Comparison of ENCODE assay signal across 16 cellular contexts in the genomic region with DNA sequence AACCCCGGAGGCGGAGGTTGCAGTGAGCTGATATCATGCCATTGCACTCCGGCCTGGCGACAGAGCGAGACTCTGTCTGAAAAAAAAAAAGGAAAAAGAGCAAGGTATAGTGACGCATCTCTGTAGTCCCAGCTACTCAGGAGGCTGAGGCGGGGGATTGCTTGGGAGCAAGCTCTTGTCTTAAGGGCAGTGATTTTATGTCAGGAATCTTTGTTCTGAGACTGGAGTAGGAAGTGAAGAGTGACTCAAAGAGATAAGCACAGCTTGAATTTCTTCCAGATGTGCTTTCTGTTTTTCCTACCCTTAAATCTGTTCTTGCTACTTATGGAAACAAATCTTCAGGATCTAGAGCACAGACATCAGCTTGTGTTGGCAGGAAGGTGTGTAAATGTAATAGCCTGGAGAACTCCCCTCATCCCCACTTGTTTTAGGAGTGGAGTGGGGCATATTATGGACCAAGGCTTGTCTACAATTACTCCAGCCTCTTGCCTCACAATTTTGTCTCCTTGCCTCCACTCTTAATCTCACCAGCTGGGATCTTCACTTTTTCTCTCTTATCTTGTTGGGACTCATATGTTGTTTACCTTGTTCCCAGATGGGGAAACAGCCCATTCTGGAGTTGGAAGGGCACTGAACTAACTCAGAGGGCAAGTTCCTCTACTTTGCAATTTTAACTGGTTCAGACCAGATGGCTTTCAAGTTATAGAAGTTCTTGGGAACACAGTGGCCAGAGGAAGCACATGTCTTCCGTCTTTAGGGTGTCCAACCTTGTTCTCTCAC. TPM values are rescaled to one million over a fixed set of nuclear protein-coding genes. Genes with fewer than 3 reads are reported as not detected.
A peak's percentile ranks its signal among the peaks of the same experiment; 100 is the strongest.
DNase-seq lines count a peak whose midpoint lies in the region; ATAC-seq and TF ChIP-seq lines count a peak whose summit lies in the region.
"Had no signal": no experiment of that assay in that cellular context is flagged by ENCODE, and none has a peak within 500 bp of the region (broad histone marks: within the 10 kb centered on the region; RNA-seq: fewer than 3 reads in every experiment).

No MANE protein-coding gene starts in this region.

- peaks cover 34% of the 10 kb centered on the region for H3K4me1 Mint-ChIP-seq in activated CD4-positive, alpha-beta T cell treated with anti-CD3 and anti-CD28 coated beads for 36 hours
- peaks cover 12% of the 10 kb centered on the region for H3K4me1 Mint-ChIP-seq in nephron progenitor cell

- H3K4me3 Mint-ChIP-seq in activated CD4-positive, alpha-beta T cell treated with anti-CD3 and anti-CD28 coated beads for 36 hours = no peak overlapping the region
- H3K4me3 Mint-ChIP-seq in nephron progenitor cell = no peak overlapping the region

- no peaks in the 10 kb centered on the region for H3K27me3 Mint-ChIP-seq in activated CD4-positive, alpha-beta T cell treated with anti-CD3 and anti-CD28 coated beads for 36 hours
- H3K27me3 Mint-ChIP-seq in nephron progenitor cell (ENCODE audit: low read depth, poor library complexity) = no peaks in the 10 kb centered on the region

- no peak for DNase-seq in activated CD4-positive, alpha-beta T cell treated with anti-CD3 and anti-CD28 coated beads for 36 hours
- DNase-seq in activated CD4-positive, alpha-beta T cell treated with anti-CD3 and anti-CD28 coated beads, Interleukin-2, amount 50 U/mL, for 48 hours = no peak
- DNase-seq in NCI-H226 = peak; percentile 18
- DNase-seq in dermis blood vessel endothelial cell = peak; percentile 19
- no peak for DNase-seq in nephron progenitor cell
- no peak for DNase-seq in iPS-NIHi7 (ENCODE audit: extremely low spot score)
- DNase-seq in cerebellar nuclear complex (lab: John Stamatoyannopoulos, UW) = no peak
- no peak for DNase-seq in KBM-7
- DNase-seq: 8988T; activated CD4-positive, CD25-positive, alpha-beta regulatory T cell treated with anti-CD3 and anti-CD28 coated beads, Interleukin-2, amount 50 U/mL, for 72 hours; hypothalamus; lower lobe of right lung; MM.1S; NCI-H345; PC-9 had no signal

- H3K36me3 Mint-ChIP-seq in activated CD4-positive, alpha-beta T cell treated with anti-CD3 and anti-CD28 coated beads for 36 hours (ENCODE audit: low read depth) = peaks cover 50% of the 10 kb centered on the region
- peaks cover 61% of the 10 kb centered on the region for H3K36me3 Mint-ChIP-seq in nephron progenitor cell (ENCODE audit: low read depth)

- TF ChIP-seq CTCF in nephron progenitor cell (IDR thresholded peaks at IDR 0.05) = no peak

- CTCF ChIA-PET in activated CD4-positive, alpha-beta T cell treated with anti-CD3 and anti-CD28 coated beads for 36 hours (lab: Charles Lee) = no interaction called here

- intact Hi-C loops in activated CD4-positive, alpha-beta T cell treated with anti-CD3 and anti-CD28 coated beads for 36 hours (cut with DNase I, micrococcal nuclease) = no loop called here

- in situ Hi-C loops in KBM-7 (cut with MboI; ENCODE audit: low pct_unique_long_range_greater_than_20kb, low sequenced_read_pairs) = no loop called here

- no peak for ATAC-seq in activated CD4-positive, alpha-beta T cell treated with anti-CD3 and anti-CD28 coated beads for 36 hours
- ATAC-seq: HCT116 had no signal

- no peaks in the 10 kb centered on the region for H3K9me3 Mint-ChIP-seq in activated CD4-positive, alpha-beta T cell treated with anti-CD3 and anti-CD28 coated beads for 36 hours (ENCODE audit: low read depth)
- no peaks in the 10 kb centered on the region for H3K9me3 Mint-ChIP-seq in nephron progenitor cell

- POLR2A ChIA-PET in activated CD4-positive, alpha-beta T cell treated with anti-CD3 and anti-CD28 coated beads for 36 hours (lab: Charles Lee) = interaction anchor here (0.6 kb wide), 1 partner anchor 14 kb away, joined by 5 read pairs; no protein-coding TSS in a partner anchor

- H3K27ac Mint-ChIP-seq in activated CD4-positive, alpha-beta T cell treated with anti-CD3 and anti-CD28 coated beads for 36 hours = peak overlapping the region; percentile 53
- H3K27ac Mint-ChIP-seq in nephron progenitor cell = peak overlapping the region; percentile 52

RNA-seq across cellular contexts. Expression of a gene that starts 7.5 kb away (rescaled TPM):
- 100 to 1,000 TPM; 132 to 165 TPM for total RNA-seq in activated CD4-positive, alpha-beta T cell treated with anti-CD3 and anti-CD28 coated beads for 36 hours
- 359 and 361 TPM in 2 replicates for total RNA-seq in dermis blood vessel endothelial cell

RNA-seq across cellular contexts. Expression of a gene that starts 10.0 kb away (rescaled TPM):
- 10 to 100 TPM; 44.3 to 49.4 TPM for total RNA-seq in activated CD4-positive, alpha-beta T cell treated with anti-CD3 and anti-CD28 coated beads for 36 hours
- total RNA-seq in dermis blood vessel endothelial cell = 16.6 and 18.2 TPM in 2 replicates

RNA-seq across cellular contexts. Expression of a gene that starts 41.6 kb away (rescaled TPM):
- total RNA-seq in activated CD4-positive, alpha-beta T cell treated with anti-CD3 and anti-CD28 coated beads for 36 hours = 10 to 100 TPM; 52.7 to 61.0 TPM
- 77.3 and 96.1 TPM in 2 replicates for total RNA-seq in dermis blood vessel endothelial cell

RNA-seq across cellular contexts. Expression of a gene that starts 41.7 kb away (rescaled TPM):
- 10 to 100 TPM; 60.4 to 77.1 TPM for total RNA-seq in activated CD4-positive, alpha-beta T cell treated with anti-CD3 and anti-CD28 coated beads for 36 hours
- total RNA-seq in dermis blood vessel endothelial cell = 38.5 and 50.7 TPM in 2 replicates

RNA-seq across cellular contexts. Expression of a gene that starts 58.4 kb away (rescaled TPM):
- total RNA-seq in activated CD4-positive, alpha-beta T cell treated with anti-CD3 and anti-CD28 coated beads for 36 hours = 1 to 10 TPM; 4.7 to 5.3 TPM
- 6.0 and 7.4 TPM in 2 replicates for total RNA-seq in dermis blood vessel endothelial cell

Comparison
In these comparisons a context has a peak if more than half of its experiments do, and no peak if none do; other contexts are left out.
1. DNase-seq: peak in NCI-H226 (single experiment) and dermis blood vessel endothelial cell (single experiment); none in activated CD4-positive, alpha-beta T cell treated with anti-CD3 and anti-CD28 coated beads for 36 hours (single experiment), activated CD4-positive, alpha-beta T cell treated with anti-CD3 and anti-CD28 coated beads, Interleukin-2, amount 50 U/mL, for 48 hours (0 of 2), nephron progenitor cell (single experiment), iPS-NIHi7 (single experiment), cerebellar nuclear complex (0 of 2) and KBM-7 (single experiment).